ENCODE assay signal across 9 cellular contexts in genomic region chr3:8584661-8585060, GRCh38.
"Had no signal": no experiment of that assay in that cellular context is flagged by ENCODE, and none has a peak within 500 bp of the region (broad histone marks: within the 10 kb centered on the region; RNA-seq: fewer than 3 reads in every experiment).

No MANE protein-coding gene starts in this region.

- H3K27ac Mint-ChIP-seq: GM23338, H9, HFFc6 had no signal

- ATAC-seq: GM23338, HCT116 had no signal

- DNase-seq: GM23248, GOT3, H7, H9, HCEC 1CT, HFFc6 had no signal

- H3K4me3 Mint-ChIP-seq: GM23338, H9, HFFc6 had no signal

- H3K4me3 ChIP-seq: GM23248, GM23338, HAP-1 had no signal

- H3K9me3 Mint-ChIP-seq: GM23338, H9, HFFc6 had no signal

- H3K27ac ChIP-seq: GM23248 had no signal

- H3K9me3 ChIP-seq: HAP-1 had no signal

- H3K4me1 ChIP-seq: HAP-1 had no signal

- H3K4me1 Mint-ChIP-seq: GM23338, H9 had no signal

- H3K36me3 ChIP-seq: HAP-1 had no signal
